1 cellular context compared by ENCODE assay signal in genomic region chr16:64657316-64658011, GRCh38.
TF ChIP-seq lines count a peak whose summit lies in the region.

No MANE protein-coding gene starts in this region.

TF ChIP-seq in SK-N-SH, 30 proteins besides CTCF, POLR2A, EP300 and RAD21 (continued from another document):
- TF ChIP-seq, protein P1, sequence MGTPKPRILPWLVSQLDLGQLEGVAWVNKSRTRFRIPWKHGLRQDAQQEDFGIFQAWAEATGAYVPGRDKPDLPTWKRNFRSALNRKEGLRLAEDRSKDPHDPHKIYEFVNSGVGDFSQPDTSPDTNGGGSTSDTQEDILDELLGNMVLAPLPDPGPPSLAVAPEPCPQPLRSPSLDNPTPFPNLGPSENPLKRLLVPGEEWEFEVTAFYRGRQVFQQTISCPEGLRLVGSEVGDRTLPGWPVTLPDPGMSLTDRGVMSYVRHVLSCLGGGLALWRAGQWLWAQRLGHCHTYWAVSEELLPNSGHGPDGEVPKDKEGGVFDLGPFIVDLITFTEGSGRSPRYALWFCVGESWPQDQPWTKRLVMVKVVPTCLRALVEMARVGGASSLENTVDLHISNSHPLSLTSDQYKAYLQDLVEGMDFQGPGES (IDR thresholded peaks at IDR 0.05; ENCODE audit: low read depth, low read length) = no peak
- TF ChIP-seq USF2 (IDR thresholded peaks at IDR 0.05; ENCODE audit: borderline replicate concordance, low read depth, low read length) (no peak), GABPA (IDR thresholded peaks at IDR 0.05; ENCODE audit: low read depth) (no peak), PBX3 (IDR thresholded peaks at IDR 0.05) (peak; percentile 69), SMC3 (IDR thresholded peaks at IDR 0.05; ENCODE audit: low read depth, low read length) (no peak), ZBTB33 (IDR thresholded peaks at IDR 0.05; ENCODE audit: borderline replicate concordance, low read depth) (no peak), RFX5 (IDR thresholded peaks at IDR 0.05; ENCODE audit: low read length) (no peak), MEF2A (IDR thresholded peaks at IDR 0.05; ENCODE audit: borderline replicate concordance, low read depth) (no peak), NRF1 (IDR thresholded peaks at IDR 0.05; ENCODE audit: low read depth, low read length) (no peak), MXI1 (IDR thresholded peaks at IDR 0.05; ENCODE audit: low read depth, low read length) (no peak), FOXM1 (IDR thresholded peaks at IDR 0.05; ENCODE audit: low read depth) (no peak), NFIC (IDR thresholded peaks at IDR 0.05; ENCODE audit: borderline replicate concordance) (peak; percentile 75), TAF1 (IDR thresholded peaks at IDR 0.05; ENCODE audit: borderline replicate concordance, low read depth, low read length) (no peak), POLR2AphosphoS5 (IDR thresholded peaks at IDR 0.05; ENCODE audit: low read depth, low read length) (no peak), FOSL2 (IDR thresholded peaks at IDR 0.05; ENCODE audit: borderline replicate concordance, low read depth) (peak; percentile 26; the same call in 1 of the 2 replicates), YY1 (IDR thresholded peaks at IDR 0.05; ENCODE audit: low read depth) (no peak), JUND (IDR thresholded peaks at IDR 0.05) (peak; percentile 57), FOXJ3 (CRISPR knock-in tag; IDR thresholded peaks at IDR 0.05) (no peak)
- TF ChIP-seq, protein P2, sequence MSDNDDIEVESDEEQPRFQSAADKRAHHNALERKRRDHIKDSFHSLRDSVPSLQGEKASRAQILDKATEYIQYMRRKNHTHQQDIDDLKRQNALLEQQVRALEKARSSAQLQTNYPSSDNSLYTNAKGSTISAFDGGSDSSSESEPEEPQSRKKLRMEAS (IDR thresholded peaks at IDR 0.05; ENCODE audit: low read depth) = no peak
- TF ChIP-seq, protein P3, sequence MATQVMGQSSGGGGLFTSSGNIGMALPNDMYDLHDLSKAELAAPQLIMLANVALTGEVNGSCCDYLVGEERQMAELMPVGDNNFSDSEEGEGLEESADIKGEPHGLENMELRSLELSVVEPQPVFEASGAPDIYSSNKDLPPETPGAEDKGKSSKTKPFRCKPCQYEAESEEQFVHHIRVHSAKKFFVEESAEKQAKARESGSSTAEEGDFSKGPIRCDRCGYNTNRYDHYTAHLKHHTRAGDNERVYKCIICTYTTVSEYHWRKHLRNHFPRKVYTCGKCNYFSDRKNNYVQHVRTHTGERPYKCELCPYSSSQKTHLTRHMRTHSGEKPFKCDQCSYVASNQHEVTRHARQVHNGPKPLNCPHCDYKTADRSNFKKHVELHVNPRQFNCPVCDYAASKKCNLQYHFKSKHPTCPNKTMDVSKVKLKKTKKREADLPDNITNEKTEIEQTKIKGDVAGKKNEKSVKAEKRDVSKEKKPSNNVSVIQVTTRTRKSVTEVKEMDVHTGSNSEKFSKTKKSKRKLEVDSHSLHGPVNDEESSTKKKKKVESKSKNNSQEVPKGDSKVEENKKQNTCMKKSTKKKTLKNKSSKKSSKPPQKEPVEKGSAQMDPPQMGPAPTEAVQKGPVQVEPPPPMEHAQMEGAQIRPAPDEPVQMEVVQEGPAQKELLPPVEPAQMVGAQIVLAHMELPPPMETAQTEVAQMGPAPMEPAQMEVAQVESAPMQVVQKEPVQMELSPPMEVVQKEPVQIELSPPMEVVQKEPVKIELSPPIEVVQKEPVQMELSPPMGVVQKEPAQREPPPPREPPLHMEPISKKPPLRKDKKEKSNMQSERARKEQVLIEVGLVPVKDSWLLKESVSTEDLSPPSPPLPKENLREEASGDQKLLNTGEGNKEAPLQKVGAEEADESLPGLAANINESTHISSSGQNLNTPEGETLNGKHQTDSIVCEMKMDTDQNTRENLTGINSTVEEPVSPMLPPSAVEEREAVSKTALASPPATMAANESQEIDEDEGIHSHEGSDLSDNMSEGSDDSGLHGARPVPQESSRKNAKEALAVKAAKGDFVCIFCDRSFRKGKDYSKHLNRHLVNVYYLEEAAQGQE (IDR thresholded peaks at IDR 0.05; ENCODE audit: low read depth, low read length) = no peak
